In the genomic region with DNA sequence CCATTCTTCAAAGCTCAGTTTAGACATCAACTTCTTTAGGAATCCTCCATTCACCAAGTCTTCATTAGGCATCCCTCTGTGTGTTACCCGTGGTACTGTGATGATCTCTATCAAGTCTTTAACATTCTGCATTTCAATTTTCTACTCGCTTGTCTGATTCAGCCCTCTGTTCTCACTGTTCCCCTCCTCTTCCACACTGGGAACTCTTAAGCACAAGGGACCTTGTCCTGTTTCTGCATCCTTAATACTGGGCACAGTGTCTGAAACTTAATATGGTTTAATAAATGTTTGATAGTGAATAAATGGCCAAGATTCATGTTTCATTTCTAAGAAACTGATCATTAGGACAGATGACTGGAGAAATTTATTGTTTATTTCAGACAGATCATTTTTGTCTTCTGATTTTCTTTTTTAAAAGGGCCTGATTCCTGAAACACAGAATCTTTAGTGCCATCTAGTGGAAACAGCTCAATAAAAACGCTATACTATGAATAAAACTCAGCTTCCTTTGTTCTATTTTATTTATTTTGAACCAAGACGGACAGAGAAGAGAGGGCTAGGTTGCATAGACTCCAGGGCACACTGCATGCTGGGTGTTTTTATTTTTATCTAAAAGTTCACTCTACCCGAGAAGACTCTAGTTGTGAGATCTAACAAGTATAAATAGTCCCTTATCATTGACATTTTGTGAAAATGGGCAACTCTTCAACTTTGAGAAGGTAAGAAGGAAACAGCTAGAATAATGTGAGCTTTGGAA, we compare ENCODE assay signal across 8 cellular contexts. TPM values are rescaled to one million over a fixed set of nuclear protein-coding genes. Genes with fewer than 3 reads are reported as not detected.
A peak's percentile ranks its signal among the peaks of the same experiment; 100 is the strongest.
DNase-seq lines count a peak whose midpoint lies in the region; ATAC-seq and TF ChIP-seq lines count a peak whose summit lies in the region.

No MANE protein-coding gene starts in this region.

- ATAC-seq in PC-3: peak; percentile 67
- ATAC-seq in activated T-cell treated with anti-CD3 and anti-CD28 coated beads, Interleukin-2, amount 50 U/mL, for 72 hours (replicated peaks in 1 of 2): no peak
- no peak for ATAC-seq in HG03571 (IDR thresholded peaks at IDR 0.05; ENCODE audit: unreplicated experiment)

- H3K9ac ChIP-seq in PC-3 (ENCODE audit: low read length) (no peak overlapping the region), neural progenitor cell (no peak overlapping the region)

- H3K9me3 Mint-ChIP-seq in neural progenitor cell: no peaks in the 10 kb centered on the region
- no peaks in the 10 kb centered on the region for H3K9me3 Mint-ChIP-seq in activated T-cell treated with anti-CD3 and anti-CD28 coated beads, Interleukin-2, amount 50 U/mL, for 72 hours

- intact Hi-C loops in PC-3 (cut with micrococcal nuclease) (loop anchor here (1.0 to 2.0 kb wide), 3 partner anchors 18 to 156 kb away; no protein-coding TSS in a partner anchor), esophagus muscularis mucosa (cut with DNase I) (loop anchor here (2.0 to 10.0 kb wide), 3 partner anchors 62 to 554 kb away; partner anchors contain the start of genes CD58 and MAN1A2)

- H3K27me3 ChIP-seq in BJ (ENCODE audit: control insufficient read depth, insufficient read depth, low read length): no peaks in the 10 kb centered on the region
- H3K27me3 ChIP-seq in PC-3 (ENCODE audit: low read length): no peaks in the 10 kb centered on the region
- no peaks in the 10 kb centered on the region for H3K27me3 ChIP-seq in esophagus muscularis mucosa
- no peaks in the 10 kb centered on the region for H3K27me3 ChIP-seq in neural progenitor cell
- no peaks in the 10 kb centered on the region for H3K27me3 ChIP-seq in MG63

- H3K4me1 ChIP-seq in PC-3 (ENCODE audit: insufficient read depth, low read length): peaks cover 10% of the 10 kb centered on the region; the same call in 1 of the 2 replicates
- H3K4me1 ChIP-seq in esophagus muscularis mucosa: peaks cover 0 to 6% (median 1%) of the 10 kb centered on the region in 4 donors
- H3K4me1 ChIP-seq in neural progenitor cell: peaks cover 3% of the 10 kb centered on the region

- H4K20me1 ChIP-seq in PC-3 (ENCODE audit: low read length) (no peaks in the 10 kb centered on the region), neural progenitor cell (ENCODE audit: low read depth) (no peaks in the 10 kb centered on the region)

- DNase-seq in BJ (ENCODE audit: low read depth): no peak
- peak; percentile 58 for DNase-seq in HCEC 1CT
- peak; percentile 72 for DNase-seq in PC-3
- DNase-seq in esophagus muscularis mucosa (ENCODE audit: extremely low spot score): no peak
- peak; percentile 17 for DNase-seq in neural progenitor cell (ENCODE audit: low spot score)
- no peak for DNase-seq in MG63
- no peak for DNase-seq in activated T-cell treated with anti-CD3 and anti-CD28 coated beads, Interleukin-2, amount 50 U/mL, for 72 hours

- H3K4me3 Mint-ChIP-seq in neural progenitor cell: no peak overlapping the region
- H3K4me3 Mint-ChIP-seq in activated T-cell treated with anti-CD3 and anti-CD28 coated beads, Interleukin-2, amount 50 U/mL, for 72 hours: no peak overlapping the region

- no peak overlapping the region for H3K27ac ChIP-seq in PC-3 (ENCODE audit: low read length)
- H3K27ac ChIP-seq in esophagus muscularis mucosa (replicated peaks in 1 of 4): no peak overlapping the region
- H3K27ac ChIP-seq in neural progenitor cell: no peak overlapping the region

- no peaks in the 10 kb centered on the region for H3K9me3 ChIP-seq in PC-3 (ENCODE audit: low read length)
- no peaks in the 10 kb centered on the region for H3K9me3 ChIP-seq in esophagus muscularis mucosa
- H3K9me3 ChIP-seq in neural progenitor cell (ENCODE audit: low read depth): no peaks in the 10 kb centered on the region
- no peaks in the 10 kb centered on the region for H3K9me3 ChIP-seq in MG63

- peaks cover 11% of the 10 kb centered on the region for H3K4me1 Mint-ChIP-seq in neural progenitor cell
- no peaks in the 10 kb centered on the region for H3K4me1 Mint-ChIP-seq in activated T-cell treated with anti-CD3 and anti-CD28 coated beads, Interleukin-2, amount 50 U/mL, for 72 hours (ENCODE audit: low read depth)

- peak overlapping the region; percentile 90 for H3K27ac Mint-ChIP-seq in neural progenitor cell
- H3K27ac Mint-ChIP-seq in activated T-cell treated with anti-CD3 and anti-CD28 coated beads, Interleukin-2, amount 50 U/mL, for 72 hours: no peak overlapping the region

- H2AFZ ChIP-seq in PC-3 (ENCODE audit: low read length): peak overlapping the region; percentile 82
- H2AFZ ChIP-seq in neural progenitor cell (replicated peaks): peak overlapping the region; percentile 81

- H3F3A ChIP-seq in PC-3 (ENCODE audit: low read length, unreplicated experiment): no peaks in the 10 kb centered on the region
- H3F3A ChIP-seq in neural progenitor cell (ENCODE audit: low read depth): peaks cover 3% of the 10 kb centered on the region

- H3K36me3 Mint-ChIP-seq in neural progenitor cell: no peaks in the 10 kb centered on the region
- no peaks in the 10 kb centered on the region for H3K36me3 Mint-ChIP-seq in activated T-cell treated with anti-CD3 and anti-CD28 coated beads, Interleukin-2, amount 50 U/mL, for 72 hours (ENCODE audit: insufficient read depth in 2 of 2)

- H3K27me3 Mint-ChIP-seq in neural progenitor cell (ENCODE audit: insufficient read depth, low read depth): no peaks in the 10 kb centered on the region
- H3K27me3 Mint-ChIP-seq in activated T-cell treated with anti-CD3 and anti-CD28 coated beads, Interleukin-2, amount 50 U/mL, for 72 hours (ENCODE audit: low read depth): peaks cover under 1% of the 10 kb centered on the region

- TF ChIP-seq POLR2A in esophagus muscularis mucosa (IDR thresholded peaks at IDR 0.05; ENCODE audit: low read depth): no peak

- 25% methylated on average over 5 of the region's 5 CpGs for WGBS in esophagus muscularis mucosa

- H3K9me2 ChIP-seq in PC-3 (replicated peaks; ENCODE audit: low read length): no peaks in the 10 kb centered on the region

- BruUV-seq in PC-3 (replicated peaks; lab: Mats Ljungman, UMichigan): no TSS peak

- TF ChIP-seq CTCF in BJ (IDR thresholded peaks at IDR 0.05; ENCODE audit: insufficient read depth, low read depth, low read length) (peak; percentile 65), PC-3 (conservative IDR thresholded peaks at IDR 0.05; ENCODE audit: low read depth, low read length) (peak; percentile 78), esophagus muscularis mucosa (IDR thresholded peaks at IDR 0.05) (peak; percentile 51 to 58 (median 55)), neural progenitor cell (IDR thresholded peaks at IDR 0.05) (peak; percentile 66)

- H3K79me2 ChIP-seq in PC-3 (ENCODE audit: low read length) (no peaks in the 10 kb centered on the region), neural progenitor cell (ENCODE audit: low read depth) (no peaks in the 10 kb centered on the region)

- no peak for TF ChIP-seq EP300 in esophagus muscularis mucosa (IDR thresholded peaks at IDR 0.05)

- POLR2A ChIA-PET in BJ (lab: Charles Lee) (interaction anchor here (0.6 kb wide), 1 partner anchor 36 kb away, joined by 5 read pairs; no protein-coding TSS in a partner anchor), PC-3 (lab: Charles Lee; ENCODE audit: unreplicated experiment) (interaction anchor here (0.5 to 1.0 kb wide), 2 partner anchors 18 to 802 kb away, joined by 3 read pairs; no protein-coding TSS in a partner anchor)

- CTCF ChIA-PET in BJ (lab: Yijun Ruan, JAX) (interaction anchor here (0.7 to 5.0 kb wide), 36 partner anchors 8 to 801 kb away, joined by 3 to 185 read pairs (median 4); partner anchors contain the start of genes GDAP2, TTF2 and WDR3), PC-3 (lab: Charles Lee) (interaction anchor here (0.6 to 2.6 kb wide), 14 partner anchors 11 to 1421 kb away, joined by 3 to 37 read pairs (median 4); partner anchors contain the start of gene TTF2)

- H3K4me2 ChIP-seq in PC-3 (ENCODE audit: low read length) (peak overlapping the region; percentile 56; the same call in 1 of the 2 replicates), neural progenitor cell (no peak overlapping the region)

- H3K36me3 ChIP-seq in BJ (ENCODE audit: control insufficient read depth, insufficient read depth, low read length) (no peaks in the 10 kb centered on the region), PC-3 (ENCODE audit: low read depth, low read length) (no peaks in the 10 kb centered on the region), esophagus muscularis mucosa (no peaks in the 10 kb centered on the region), neural progenitor cell (no peaks in the 10 kb centered on the region), MG63 (no peaks in the 10 kb centered on the region)

- no peak overlapping the region for H3K4me3 ChIP-seq in BJ (ENCODE audit: low read depth, low read length)
- 0 out of 2 replicates have a peak overlapping the region, but pooled peaks have one; percentile 14 for H3K4me3 ChIP-seq in PC-3 (ENCODE audit: low read length)
- no peak overlapping the region for H3K4me3 ChIP-seq in esophagus muscularis mucosa
- H3K4me3 ChIP-seq in neural progenitor cell: no peak overlapping the region
- H3K4me3 ChIP-seq in MG63: no peak overlapping the region

RNA-seq across cellular contexts. Expression of gene TRIM45, which starts 7.0 kb away (rescaled TPM):
- polyA plus RNA-seq in BJ (2011; rRNA removed): 3.3 and 3.8 TPM in 2 replicates
- 1.2 and 1.9 TPM in 2 replicates for polyA minus RNA-seq in BJ (2011; rRNA and poly(A)+ RNA removed)
- total RNA-seq in PC-3 (2014; rRNA removed) (3.1 and 4.3 TPM in 2 replicates), esophagus muscularis mucosa (1 to 10 TPM; 1.4 to 5.4 (median 3.1) TPM), neural progenitor cell (ENCODE audit: low replicate concordance) (15.7 and 19.0 TPM in 2 replicates)
- total RNA-seq in MG63 (2014; rRNA removed; shearing (Covaris generic); ENCODE audit: low replicate concordance): 3.0 and 15.2 TPM in 2 replicates
- total RNA-seq in activated T-cell treated with anti-CD3 and anti-CD28 coated beads, Interleukin-2, amount 50 U/mL, for 72 hours: under 1 TPM; 0.30 to 0.34 TPM

Comparison
In these comparisons a context has a peak if more than half of its experiments do, and no peak if none do; other contexts are left out.
1. DNase-seq: peak in HCEC 1CT (single experiment), PC-3 (single experiment) and neural progenitor cell (single experiment); none in BJ (single experiment), esophagus muscularis mucosa (single experiment), MG63 (single experiment) and activated T-cell treated with anti-CD3 and anti-CD28 coated beads, Interleukin-2, amount 50 U/mL, for 72 hours (0 of 2).
2. Peak in every context shown above with its lines, with median percentiles within 50 percentile points of each other: CTCF ChIP-seq.